ENCODE assay signal across 8 cellular contexts in the genomic region with DNA sequence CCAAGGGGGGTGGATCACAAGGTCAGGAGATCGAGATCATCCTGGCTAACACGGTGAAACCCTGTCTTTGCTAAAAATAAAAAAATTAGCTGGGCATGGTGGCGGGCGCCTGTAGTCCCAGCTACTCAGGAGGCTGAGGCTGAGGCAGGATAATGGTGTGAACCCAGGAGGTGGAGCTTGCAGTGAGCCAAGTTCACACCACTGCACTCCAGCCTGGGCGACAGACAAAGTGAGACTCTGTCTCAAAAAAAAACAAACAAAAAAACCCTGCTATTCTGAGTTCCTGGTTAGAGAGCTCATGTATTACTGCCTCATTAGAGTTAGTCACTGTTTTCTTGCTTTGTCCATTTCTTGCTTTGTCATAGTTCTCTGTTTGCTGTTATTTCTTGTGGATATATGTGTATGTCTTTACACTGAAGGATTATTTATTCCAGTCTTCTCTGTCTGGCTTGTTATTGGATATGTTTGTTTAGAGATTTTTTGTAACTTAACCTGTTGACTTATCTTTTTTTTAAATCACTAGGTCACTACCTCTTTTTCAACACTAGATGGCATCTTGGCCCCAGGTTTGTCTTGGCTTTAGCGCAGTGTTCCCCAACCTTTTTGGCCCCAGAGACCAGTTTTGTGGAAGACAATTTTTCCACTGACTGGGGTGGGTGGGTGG. TPM values are rescaled to one million over a fixed set of nuclear protein-coding genes. Genes with fewer than 3 reads are reported as not detected.
A peak's percentile ranks its signal among the peaks of the same experiment; 100 is the strongest.
DNase-seq lines count a peak whose midpoint lies in the region; ATAC-seq and TF ChIP-seq lines count a peak whose summit lies in the region.

No MANE protein-coding gene starts in this region.

- ATAC-seq in left lobe of liver (peak; percentile 55), GM21786 (IDR thresholded peaks at IDR 0.05; ENCODE audit: unreplicated experiment) (no peak), GM21526 (IDR thresholded peaks at IDR 0.05; ENCODE audit: low FRiP score, unreplicated experiment) (no peak), HG02970 (IDR thresholded peaks at IDR 0.05; ENCODE audit: low FRiP score, unreplicated experiment) (no peak)

- TF ChIP-seq CTCF in HFF-Myc (IDR thresholded peaks at IDR 0.05; ENCODE audit: low read depth, low read length, missing control alignments) (peak; percentile 24), VCaP (conservative IDR thresholded peaks at IDR 0.05) (peak; percentile 29)

- no peak overlapping the region for H3K4me3 ChIP-seq in HFF-Myc (replicated peaks; ENCODE audit: low read depth, low read length)

- H3K27ac ChIP-seq in VCaP = no peak overlapping the region

- peak; percentile 9 for DNase-seq in DMS 273 treated with DMSO at 0.1 percent for 48 hours (lab: John Stamatoyannopoulos, UW)
- no peak for DNase-seq in HFF-Myc (ENCODE audit: extremely low read depth, low read depth)
- DNase-seq in left lobe of liver (ENCODE audit: low spot score) = no peak
- DNase-seq in anterior cingulate cortex (lab: John Stamatoyannopoulos, UW) = no peak

RNA-seq across cellular contexts. Expression of a gene that starts 17.0 kb away (rescaled TPM):
- total RNA-seq in left lobe of liver = 7.4 TPM

RNA-seq across cellular contexts. Expression of a gene that starts 54.3 kb away (rescaled TPM):
- total RNA-seq in left lobe of liver = 263 TPM

RNA-seq across cellular contexts. Expression of a gene that starts 55.7 kb away (rescaled TPM):
- total RNA-seq in left lobe of liver = 16.0 TPM

RNA-seq across cellular contexts. Expression of a gene that starts 55.8 kb away (rescaled TPM):
- total RNA-seq in left lobe of liver = 9.0 TPM
